In genomic region chr2:30267161-30267568, GRCh38 we compare ENCODE assay signal across 12 cellular contexts. TPM values are rescaled to one million over a fixed set of nuclear protein-coding genes. Genes with fewer than 3 reads are reported as not detected.
A peak's percentile ranks its signal among the peaks of the same experiment; 100 is the strongest.
DNase-seq lines count a peak whose midpoint lies in the region; ATAC-seq and TF ChIP-seq lines count a peak whose summit lies in the region.
"Had no signal": no experiment of that assay in that cellular context is flagged by ENCODE, and none has a peak within 500 bp of the region (broad histone marks: within the 10 kb centered on the region; RNA-seq: fewer than 3 reads in every experiment).

No MANE protein-coding gene starts in this region.

- intact Hi-C loops in gastrocnemius medialis (cut with DNase I; ENCODE audit: low total_unique reads) (no loop called here), heart right ventricle (cut with DNase I) (no loop called here)

- TF ChIP-seq CTCF in DOHH2 (IDR thresholded peaks at IDR 0.05; ENCODE audit: low read depth, low read length, poor library complexity, severe bottlenecking) (no peak), WTC11 (IDR thresholded peaks at IDR 0.05) (no peak), gastrocnemius medialis (IDR thresholded peaks at IDR 0.05 in 4 of 5, conservative IDR thresholded peaks at IDR 0.05 in 1 of 5) (no peak), heart right ventricle (IDR thresholded peaks at IDR 0.05) (no peak)

- peak overlapping the region; percentile 81 for H3K4me2 ChIP-seq in DOHH2 (ENCODE audit: low read length)

- no peak overlapping the region for H3K4me3 Mint-ChIP-seq in WTC11
- peak overlapping the region; percentile 58 for H3K4me3 Mint-ChIP-seq in activated naive CD8-positive, alpha-beta T cell treated with anti-CD3 and anti-CD28 coated beads for 36 hours

- no peaks in the 10 kb centered on the region for H3K79me2 ChIP-seq in DOHH2 (ENCODE audit: control insufficient read depth, low read length)

- H3K27ac ChIP-seq in DOHH2 (ENCODE audit: low read depth, low read length) (peak overlapping the region; percentile 32; the same call in 1 of the 2 replicates), gastrocnemius medialis (no peak overlapping the region), heart right ventricle (peak overlapping the region in 1 of 10 donors; percentile 70)

- H3K9me3 ChIP-seq in DOHH2 (ENCODE audit: control insufficient read depth, insufficient read depth, low read length) (0 out of 2 replicates have a peak, but pooled peaks cover 1% of the 10 kb centered on the region), gastrocnemius medialis (no peaks in the 10 kb centered on the region), heart right ventricle (peaks cover 0 to 20% (median 0%) of the 10 kb centered on the region in 11 donors)

- no peaks in the 10 kb centered on the region for H4K20me1 ChIP-seq in DOHH2 (ENCODE audit: control insufficient read depth, insufficient read depth, low read depth, low read length)

- peaks cover 16% of the 10 kb centered on the region for H3K9me3 Mint-ChIP-seq in WTC11
- peaks cover 30% of the 10 kb centered on the region for H3K9me3 Mint-ChIP-seq in activated naive CD8-positive, alpha-beta T cell treated with anti-CD3 and anti-CD28 coated beads for 36 hours

- H3K36me3 ChIP-seq in DOHH2 (ENCODE audit: control insufficient read depth, low read length) (no peaks in the 10 kb centered on the region), gastrocnemius medialis (no peaks in the 10 kb centered on the region), heart right ventricle (no peaks in the 10 kb centered on the region)
- H3K36me3 ChIP-seq: tibial artery had no signal

- no peak overlapping the region for H3K27ac Mint-ChIP-seq in WTC11
- H3K27ac Mint-ChIP-seq in activated naive CD8-positive, alpha-beta T cell treated with anti-CD3 and anti-CD28 coated beads for 36 hours, result peak overlapping the region; percentile 95

- H3K27me3 Mint-ChIP-seq in WTC11 (ENCODE audit: low read depth), result no peaks in the 10 kb centered on the region
- no peaks in the 10 kb centered on the region for H3K27me3 Mint-ChIP-seq in activated naive CD8-positive, alpha-beta T cell treated with anti-CD3 and anti-CD28 coated beads for 36 hours

- H3K4me3 ChIP-seq in DOHH2 (ENCODE audit: low read length) (peak overlapping the region; percentile 59; the same call in 1 of the 2 replicates), gastrocnemius medialis (no peak overlapping the region), heart right ventricle (peak overlapping the region in 1 of 10 donors; percentile 16)
- H3K4me3 ChIP-seq: tibial artery had no signal

- DNase-seq in WTC11 (ENCODE audit: low spot score) (peak; percentile 42), AG08395 (ENCODE audit: low spot score) (no peak), gastrocnemius medialis (no peak), heart right ventricle (no peak)
- peak; percentile 49 for DNase-seq in activated naive CD8-positive, alpha-beta T cell treated with anti-CD3 and anti-CD28 coated beads for 36 hours
- peak; percentile 54 to 55 for DNase-seq in stimulated activated CD4-positive, alpha-beta T cell treated with anti-CD3 and anti-CD28 coated beads, Interleukin-15, amount 100 ng/mL, for 48 hours (ENCODE audit: low read depth in 2 of 2)
- DNase-seq: glutamatergic neuron, NCI-H146, tibial artery had no signal

- WGBS in heart right ventricle, 2 donors, result 97% methylated on average over 8 of the region's 8 CpGs

- in situ Hi-C loops in gastrocnemius medialis (cut with MboI; ENCODE audit: low sequenced_read_pairs in 4 of 4), result no loop called here

- CTCF ChIA-PET in WTC11 (lab: Charles Lee), result interaction anchor here (0.8 kb wide), 1 partner anchor 28 kb away, joined by 4 read pairs; no protein-coding TSS in a partner anchor

- H3K4me1 Mint-ChIP-seq in WTC11, result peaks cover 28% of the 10 kb centered on the region
- H3K4me1 Mint-ChIP-seq in activated naive CD8-positive, alpha-beta T cell treated with anti-CD3 and anti-CD28 coated beads for 36 hours, result peaks cover 69% of the 10 kb centered on the region

- no peaks in the 10 kb centered on the region for H3F3A ChIP-seq in DOHH2 (ENCODE audit: control insufficient read depth, insufficient read depth)

- no peaks in the 10 kb centered on the region for H3K9me2 ChIP-seq in DOHH2 (replicated peaks; ENCODE audit: control insufficient read depth, low read length)

- no peak for TF ChIP-seq POLR2A in gastrocnemius medialis (IDR thresholded peaks at IDR 0.05)

- peaks cover 4% of the 10 kb centered on the region; the same call in 1 of the 2 replicates for H3K36me3 Mint-ChIP-seq in WTC11
- peaks cover 42% of the 10 kb centered on the region for H3K36me3 Mint-ChIP-seq in activated naive CD8-positive, alpha-beta T cell treated with anti-CD3 and anti-CD28 coated beads for 36 hours
- H3K36me3 Mint-ChIP-seq: CD14-positive monocyte had no signal

- POLR2A ChIA-PET in WTC11 (lab: Charles Lee), result no interaction called here

- no peaks in the 10 kb centered on the region for H3K27me3 ChIP-seq in DOHH2 (ENCODE audit: control insufficient read depth, low read length)
- H3K27me3 ChIP-seq in gastrocnemius medialis, result no peaks in the 10 kb centered on the region
- H3K27me3 ChIP-seq in heart right ventricle, result no peaks in the 10 kb centered on the region
- H3K27me3 ChIP-seq: tibial artery had no signal

- ATAC-seq in WTC11, result peak; percentile 81
- ATAC-seq in gastrocnemius medialis, result no peak
- ATAC-seq in heart right ventricle, result no peak
- no peak for ATAC-seq in HG03095 (IDR thresholded peaks at IDR 0.05; ENCODE audit: unreplicated experiment)

- H3K4me1 ChIP-seq in DOHH2 (ENCODE audit: control insufficient read depth, low read length) (peaks cover 33% of the 10 kb centered on the region), gastrocnemius medialis (no peaks in the 10 kb centered on the region), heart right ventricle (peaks cover 4 to 38% (median 23%) of the 10 kb centered on the region in 9 donors)

TF ChIP-seq in WTC11, 78 proteins besides CTCF, POLR2A, EP300 and RAD21:
- TF ChIP-seq, protein P1, sequence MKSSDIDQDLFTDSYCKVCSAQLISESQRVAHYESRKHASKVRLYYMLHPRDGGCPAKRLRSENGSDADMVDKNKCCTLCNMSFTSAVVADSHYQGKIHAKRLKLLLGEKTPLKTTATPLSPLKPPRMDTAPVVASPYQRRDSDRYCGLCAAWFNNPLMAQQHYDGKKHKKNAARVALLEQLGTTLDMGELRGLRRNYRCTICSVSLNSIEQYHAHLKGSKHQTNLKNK (CRISPR knock-in tag; IDR thresholded peaks at IDR 0.05), result no peak
- TF ChIP-seq ZSCAN18 (CRISPR knock-in tag; IDR thresholded peaks at IDR 0.05) (no peak), USF1 (CRISPR knock-in tag; IDR thresholded peaks at IDR 0.05) (no peak)

RNA-seq across cellular contexts. Expression of gene LBH, which starts 35.8 kb away (rescaled TPM):
- 30.8 to 47.3 TPM (median 34.7 TPM) in 3 replicates for total RNA-seq in WTC11 (2021)
- total RNA-seq in activated naive CD8-positive, alpha-beta T cell treated with anti-CD3 and anti-CD28 coated beads for 36 hours, result 10 to 100 TPM; 85.0 to 89.2 TPM
- 10 to 100 TPM in 2 of 4 donors, 1 to 10 TPM in 2; 5.4 to 37.6 (median 12.5) TPM for total RNA-seq in gastrocnemius medialis
- total RNA-seq in heart right ventricle, result 100 to 1,000 TPM; 110 to 204 (median 156) TPM
- 10 to 100 TPM; 35.9 to 84.8 TPM for polyA plus RNA-seq in heart right ventricle

Comparison
In these comparisons a context has a peak if more than half of its experiments do, and no peak if none do; other contexts are left out.
1. DNase-seq: peak in WTC11 (single experiment), activated naive CD8-positive, alpha-beta T cell treated with anti-CD3 and anti-CD28 coated beads for 36 hours (single experiment) and stimulated activated CD4-positive, alpha-beta T cell treated with anti-CD3 and anti-CD28 coated beads, Interleukin-15, amount 100 ng/mL, for 48 hours (2 of 2); none in AG08395 (single experiment), gastrocnemius medialis (0 of 2) and heart right ventricle (0 of 2).